In genomic region chr19:48805452-48805851, GRCh38 we compare ENCODE assay signal across 19 cellular contexts. TPM values are rescaled to one million over a fixed set of nuclear protein-coding genes. Genes with fewer than 3 reads are reported as not detected.
DNase-seq lines count a peak whose midpoint lies in the region; TF ChIP-seq lines count a peak whose summit lies in the region.
"Had no signal": no experiment of that assay in that cellular context is flagged by ENCODE, and none has a peak within 500 bp of the region (broad histone marks: within the 10 kb centered on the region; RNA-seq: fewer than 3 reads in every experiment).

No MANE protein-coding gene starts in this region.

- H3K79me1 ChIP-seq in neuronal stem cell (ENCODE audit: low read depth, low read length), result no peaks in the 10 kb centered on the region

- no peak overlapping the region for H2BK5ac ChIP-seq in neuronal stem cell (ENCODE audit: low read length)

- H2BK15ac ChIP-seq in neuronal stem cell (ENCODE audit: low read length), result peak overlapping the region; percentile 49

- H3K36me3 ChIP-seq in H7 (replicated peaks; ENCODE audit: control insufficient read depth, insufficient read depth, low read length) (0 out of 2 replicates have a peak, but pooled peaks cover 1% of the 10 kb centered on the region), neuronal stem cell (replicated peaks in 1 of 2; ENCODE audit: control insufficient read depth in 2 of 2, insufficient read depth in 2 of 2, low read length in 2 of 2) (peaks cover 3 to 5% of the 10 kb centered on the region in 2 donors)

- H3K14ac ChIP-seq in neuronal stem cell (ENCODE audit: low read length), result no peak overlapping the region

- H3K9ac ChIP-seq in neuronal stem cell (ENCODE audit: low read depth, low read length, poor library complexity), result no peak overlapping the region

- H2BK12ac ChIP-seq in neuronal stem cell (ENCODE audit: low read length), result no peak overlapping the region

- H3K27ac Mint-ChIP-seq in brain (peak overlapping the region in 3 of 5 experiments; percentile 40 to 81 (median 76)), endothelial cell (ENCODE audit: unreplicated experiment) (no peak overlapping the region), mesothelial cell of epicardium (no peak overlapping the region)
- no peak overlapping the region for H3K27ac Mint-ChIP-seq in activated naive CD4-positive, alpha-beta T cell treated with anti-CD3 and anti-CD28 coated beads for 36 hours
- H3K27ac Mint-ChIP-seq: CD4-positive, CD25-positive, alpha-beta regulatory T cell had no signal

- no peak overlapping the region for H2AK5ac ChIP-seq in neuronal stem cell (ENCODE audit: low read depth, low read length)

- no CpG with 5 or more reads among the region's 15 CpGs for WGBS in neuronal stem cell (ENCODE audit: extremely low coverage in 2 of 2, insufficient read length in 2 of 2, insufficient replicate concordance in 1 of 2), 2 donors

- no peak overlapping the region for H2AFZ ChIP-seq in neuronal stem cell (ENCODE audit: low read length)

- H3K4me2 ChIP-seq in neuronal stem cell (ENCODE audit: insufficient read depth, low read length, poor library complexity, severe bottlenecking), result no peak overlapping the region
- H3K4me2 ChIP-seq: BLaER1 treated with 17β-estradiol and CSF1 and Interleukin-3, amounts not matched to agents 10 nM and 100 nM had no signal

- CTCF ChIA-PET in activated naive CD4-positive, alpha-beta T cell treated with anti-CD3 and anti-CD28 coated beads for 36 hours (lab: Charles Lee), result interaction anchor here (2.2 kb wide), 1 partner anchor 10 kb away, joined by 10 read pairs; no protein-coding TSS in a partner anchor

- H3K27me3 ChIP-seq in H7 (ENCODE audit: control insufficient read depth, insufficient read depth, low read length) (peaks cover 6% of the 10 kb centered on the region; the same call in 1 of the 2 replicates), neuronal stem cell (ENCODE audit: control insufficient read depth in 3 of 3, insufficient read depth in 3 of 3, low read depth in 1 of 3, low read length in 3 of 3) (no peaks in the 10 kb centered on the region)
- H3K27me3 ChIP-seq: BLaER1 treated with 17β-estradiol and CSF1 and Interleukin-3, amounts not matched to agents 10 nM and 100 nM had no signal

- H3K4me1 ChIP-seq in neuronal stem cell (ENCODE audit: control insufficient read depth in 2 of 2, insufficient read depth in 1 of 2, low read depth in 1 of 2, low read length in 2 of 2), result peaks cover 16 to 22% of the 10 kb centered on the region in 2 donors

- H3K23ac ChIP-seq in neuronal stem cell (ENCODE audit: low read depth, low read length, poor library complexity), result peak overlapping the region; percentile 6

- H2BK120ac ChIP-seq in neuronal stem cell (ENCODE audit: low read depth, low read length), result no peak overlapping the region

- H3K4me3 Mint-ChIP-seq in brain, result no peak overlapping the region
- H3K4me3 Mint-ChIP-seq in endothelial cell (ENCODE audit: unreplicated experiment), result peak overlapping the region; percentile 26
- H3K4me3 Mint-ChIP-seq in mesothelial cell of epicardium, result no peak overlapping the region
- H3K4me3 Mint-ChIP-seq in activated naive CD4-positive, alpha-beta T cell treated with anti-CD3 and anti-CD28 coated beads for 36 hours, result no peak overlapping the region
- H3K4me3 Mint-ChIP-seq: CD4-positive, CD25-positive, alpha-beta regulatory T cell had no signal

- H3K18ac ChIP-seq in neuronal stem cell (ENCODE audit: low read length), result peak overlapping the region; percentile 70

- peaks cover 6% of the 10 kb centered on the region for H3K27me3 Mint-ChIP-seq in brain
- H3K27me3 Mint-ChIP-seq in endothelial cell (ENCODE audit: unreplicated experiment), result peaks cover 20% of the 10 kb centered on the region
- no peaks in the 10 kb centered on the region for H3K27me3 Mint-ChIP-seq in mesothelial cell of epicardium (ENCODE audit: low read depth)
- no peaks in the 10 kb centered on the region for H3K27me3 Mint-ChIP-seq in activated naive CD4-positive, alpha-beta T cell treated with anti-CD3 and anti-CD28 coated beads for 36 hours (ENCODE audit: low read depth)
- H3K27me3 Mint-ChIP-seq: CD4-positive, CD25-positive, alpha-beta regulatory T cell had no signal

- H3K36me3 Mint-ChIP-seq in brain, result no peaks in the 10 kb centered on the region
- H3K36me3 Mint-ChIP-seq in endothelial cell (ENCODE audit: low read depth, unreplicated experiment), result peaks cover 9% of the 10 kb centered on the region
- no peaks in the 10 kb centered on the region for H3K36me3 Mint-ChIP-seq in mesothelial cell of epicardium
- H3K36me3 Mint-ChIP-seq in activated naive CD4-positive, alpha-beta T cell treated with anti-CD3 and anti-CD28 coated beads for 36 hours (ENCODE audit: low read depth), result peaks cover 5% of the 10 kb centered on the region
- H3K36me3 Mint-ChIP-seq: CD4-positive, CD25-positive, alpha-beta regulatory T cell had no signal

- no peak overlapping the region for H4K8ac ChIP-seq in neuronal stem cell (ENCODE audit: low read depth, low read length)

- TF ChIP-seq CTCF in brain (conservative IDR thresholded peaks at IDR 0.05) (no peak), endothelial cell (IDR thresholded peaks at IDR 0.05; ENCODE audit: unreplicated experiment) (no peak), mesothelial cell of epicardium (IDR thresholded peaks at IDR 0.05; ENCODE audit: unreplicated experiment) (no peak)

- peak overlapping the region; percentile 27 for H3K27ac ChIP-seq in neuronal stem cell (replicated peaks; ENCODE audit: low read length)
- H3K27ac ChIP-seq: HL-60 had no signal

- H3K4me1 Mint-ChIP-seq in brain (peaks cover 53% of the 10 kb centered on the region), endothelial cell (ENCODE audit: unreplicated experiment) (peaks cover 12% of the 10 kb centered on the region), mesothelial cell of epicardium (peaks cover 12% of the 10 kb centered on the region)
- H3K4me1 Mint-ChIP-seq in activated naive CD4-positive, alpha-beta T cell treated with anti-CD3 and anti-CD28 coated beads for 36 hours (ENCODE audit: low read depth), result peaks cover 21% of the 10 kb centered on the region

- intact Hi-C loops in activated naive CD4-positive, alpha-beta T cell treated with anti-CD3 and anti-CD28 coated beads for 36 hours (cut with micrococcal nuclease), result no loop called here

- no peak overlapping the region for H3K4me3 ChIP-seq in H7 (ENCODE audit: insufficient read depth, low read depth, low read length)
- no peak overlapping the region for H3K4me3 ChIP-seq in neuronal stem cell (ENCODE audit: low read length in 2 of 2)
- H3K4me3 ChIP-seq: BLaER1 treated with 17β-estradiol and CSF1 and Interleukin-3, amounts not matched to agents 10 nM and 100 nM; GM12878 had no signal

- no peak overlapping the region for H4K91ac ChIP-seq in neuronal stem cell (ENCODE audit: low read depth, low read length, poor library complexity)

- H3K9me3 ChIP-seq in neuronal stem cell (replicated peaks in 1 of 2; ENCODE audit: control insufficient read depth in 2 of 2, insufficient read depth in 1 of 2, low read depth in 1 of 2, low read length in 2 of 2), result no peaks in the 10 kb centered on the region
- H3K9me3 ChIP-seq: BLaER1 treated with 17β-estradiol and CSF1 and Interleukin-3, amounts not matched to agents 10 nM and 100 nM had no signal

- DNase-seq in H7, result peak; percentile 42
- no peak for DNase-seq in endothelial cell (ENCODE audit: low spot score)
- no peak for DNase-seq in neuronal stem cell (ENCODE audit: low spot score)
- no peak for DNase-seq in mesothelial cell of epicardium (ENCODE audit: low spot score in 2 of 2, unreplicated experiment in 2 of 2)
- DNase-seq in RPMI8226, result no peak
- no peak for DNase-seq in ureter (ENCODE audit: low spot score)
- no peak for DNase-seq in activated naive CD4-positive, alpha-beta T cell treated with anti-CD3 and anti-CD28 coated beads for 36 hours
- DNase-seq: ACHN; Calu3; CD4-positive, CD25-positive, alpha-beta regulatory T cell; DMS 273 treated with DMSO at 0.1 percent for 48 hours; DMS79; HCEC 1CT had no signal

- no peak overlapping the region for H3K4ac ChIP-seq in neuronal stem cell (ENCODE audit: low read length)

- H3K9me3 Mint-ChIP-seq in brain (peaks cover 0 to 2% (median 0%) of the 10 kb centered on the region in 5 experiments), endothelial cell (ENCODE audit: unreplicated experiment) (no peaks in the 10 kb centered on the region), mesothelial cell of epicardium (no peaks in the 10 kb centered on the region)
- H3K9me3 Mint-ChIP-seq in activated naive CD4-positive, alpha-beta T cell treated with anti-CD3 and anti-CD28 coated beads for 36 hours, result no peaks in the 10 kb centered on the region

RNA-seq across cellular contexts. Expression of gene BCAT2, which starts 5.4 kb away (rescaled TPM):
- 31.5 and 40.0 TPM in 2 replicates for total RNA-seq in H7 (2014; rRNA removed; shearing (Covaris generic))
- 64.9 TPM for polyA plus RNA-seq in brain (ENCODE audit: insufficient read depth, low read depth, low replicate concordance)
- 35.0 TPM for total RNA-seq in endothelial cell (ENCODE audit: unreplicated experiment)
- 49.0 TPM for polyA plus RNA-seq in neuronal stem cell (2013, experiment 1 of 2)
- polyA plus RNA-seq in neuronal stem cell (2013, experiment 2 of 2), result 48.6 TPM
- 45.3 to 47.3 TPM (median 45.7 TPM) in 3 replicates for total RNA-seq in mesothelial cell of epicardium
- 170 TPM for total RNA-seq in ureter
- 10 to 100 TPM; 66.4 to 66.8 TPM for total RNA-seq in activated naive CD4-positive, alpha-beta T cell treated with anti-CD3 and anti-CD28 coated beads for 36 hours

RNA-seq across cellular contexts. Expression of gene HSD17B14, which starts 30.8 kb away (rescaled TPM):
- total RNA-seq in H7 (2014; rRNA removed; shearing (Covaris generic)), result 9.9 and 18.0 TPM in 2 replicates
- polyA plus RNA-seq in brain (ENCODE audit: insufficient read depth, low read depth, low replicate concordance), result 44.7 TPM
- total RNA-seq in endothelial cell (ENCODE audit: unreplicated experiment), result 65.6 TPM
- polyA plus RNA-seq in neuronal stem cell (2013, experiment 1 of 2), result 24.4 TPM
- polyA plus RNA-seq in neuronal stem cell (2013, experiment 2 of 2), result 24.3 TPM
- total RNA-seq in mesothelial cell of epicardium, result 22.9 to 29.6 TPM (median 27.1 TPM) in 3 replicates
- total RNA-seq in ureter, result 24.4 TPM
- total RNA-seq in activated naive CD4-positive, alpha-beta T cell treated with anti-CD3 and anti-CD28 coated beads for 36 hours, result under 1 TPM in 1 of 2 experiments, not detected in 1; 0.50 TPM

RNA-seq across cellular contexts. Expression of gene FGF21, which starts 50.1 kb away (rescaled TPM):
- 0.35 TPM in 1 of 2 replicates, not detected in the other for total RNA-seq in H7 (2014; rRNA removed; shearing (Covaris generic))
- 3.6 TPM for polyA plus RNA-seq in brain (ENCODE audit: insufficient read depth, low read depth, low replicate concordance)
- total RNA-seq in endothelial cell (ENCODE audit: unreplicated experiment) (not detected), mesothelial cell of epicardium (not detected in 3 replicates), ureter (not detected)
- not detected for polyA plus RNA-seq in neuronal stem cell (2013, experiment 1 of 2)
- polyA plus RNA-seq in neuronal stem cell (2013, experiment 2 of 2), result not detected
- total RNA-seq in activated naive CD4-positive, alpha-beta T cell treated with anti-CD3 and anti-CD28 coated beads for 36 hours, result not detected
- total RNA-seq: A172; Calu3; CD4-positive, CD25-positive, alpha-beta regulatory T cell; G401; GM12878 had no signal
- polyA plus RNA-seq: CD4-positive, CD25-positive, alpha-beta regulatory T cell; GM12878 had no signal

RNA-seq across cellular contexts. Expression of gene FUT1, which starts 53.0 kb away (rescaled TPM):
- 6.1 and 8.2 TPM in 2 replicates for total RNA-seq in H7 (2014; rRNA removed; shearing (Covaris generic))
- polyA plus RNA-seq in brain (ENCODE audit: insufficient read depth, low read depth, low replicate concordance), result 7.9 TPM
- total RNA-seq in endothelial cell (ENCODE audit: unreplicated experiment) (5.7 TPM), mesothelial cell of epicardium (3.5 to 4.4 TPM (median 4.3 TPM) in 3 replicates), ureter (5.0 TPM)
- polyA plus RNA-seq in neuronal stem cell (2013, experiment 1 of 2), result 0.99 TPM
- polyA plus RNA-seq in neuronal stem cell (2013, experiment 2 of 2), result 1.0 TPM
- under 1 TPM; 0.07 to 0.12 TPM for total RNA-seq in activated naive CD4-positive, alpha-beta T cell treated with anti-CD3 and anti-CD28 coated beads for 36 hours
- total RNA-seq: CD4-positive, CD25-positive, alpha-beta regulatory T cell; G401; GM12878 had no signal

RNA-seq across cellular contexts. Expression of gene IZUMO1, which starts 58.7 kb away (rescaled TPM):
- 0.18 and 0.24 TPM in 2 replicates for total RNA-seq in H7 (2014; rRNA removed; shearing (Covaris generic))
- polyA plus RNA-seq in brain (ENCODE audit: insufficient read depth, low read depth, low replicate concordance), result 0.20 TPM
- total RNA-seq in endothelial cell (ENCODE audit: unreplicated experiment) (3.3 TPM), mesothelial cell of epicardium (0.45 to 0.80 TPM (median 0.49 TPM) in 3 replicates), ureter (0.91 TPM)
- 0.01 TPM for polyA plus RNA-seq in neuronal stem cell (2013, experiment 1 of 2)
- 0.03 TPM for polyA plus RNA-seq in neuronal stem cell (2013, experiment 2 of 2)
- total RNA-seq in activated naive CD4-positive, alpha-beta T cell treated with anti-CD3 and anti-CD28 coated beads for 36 hours, result not detected
- total RNA-seq: A172; CD4-positive, CD25-positive, alpha-beta regulatory T cell; G401; GM12878 had no signal
- polyA plus RNA-seq: CD4-positive, CD25-positive, alpha-beta regulatory T cell; GM12878 had no signal

Comparison
In these comparisons a context has a peak if more than half of its experiments do, and no peak if none do; other contexts are left out.
1. H3K27ac Mint-ChIP-seq: peak in brain (3 of 5); none in endothelial cell (single experiment), mesothelial cell of epicardium (single experiment) and activated naive CD4-positive, alpha-beta T cell treated with anti-CD3 and anti-CD28 coated beads for 36 hours (single experiment).